1 cellular context compared by ENCODE assay signal in the genomic region with DNA sequence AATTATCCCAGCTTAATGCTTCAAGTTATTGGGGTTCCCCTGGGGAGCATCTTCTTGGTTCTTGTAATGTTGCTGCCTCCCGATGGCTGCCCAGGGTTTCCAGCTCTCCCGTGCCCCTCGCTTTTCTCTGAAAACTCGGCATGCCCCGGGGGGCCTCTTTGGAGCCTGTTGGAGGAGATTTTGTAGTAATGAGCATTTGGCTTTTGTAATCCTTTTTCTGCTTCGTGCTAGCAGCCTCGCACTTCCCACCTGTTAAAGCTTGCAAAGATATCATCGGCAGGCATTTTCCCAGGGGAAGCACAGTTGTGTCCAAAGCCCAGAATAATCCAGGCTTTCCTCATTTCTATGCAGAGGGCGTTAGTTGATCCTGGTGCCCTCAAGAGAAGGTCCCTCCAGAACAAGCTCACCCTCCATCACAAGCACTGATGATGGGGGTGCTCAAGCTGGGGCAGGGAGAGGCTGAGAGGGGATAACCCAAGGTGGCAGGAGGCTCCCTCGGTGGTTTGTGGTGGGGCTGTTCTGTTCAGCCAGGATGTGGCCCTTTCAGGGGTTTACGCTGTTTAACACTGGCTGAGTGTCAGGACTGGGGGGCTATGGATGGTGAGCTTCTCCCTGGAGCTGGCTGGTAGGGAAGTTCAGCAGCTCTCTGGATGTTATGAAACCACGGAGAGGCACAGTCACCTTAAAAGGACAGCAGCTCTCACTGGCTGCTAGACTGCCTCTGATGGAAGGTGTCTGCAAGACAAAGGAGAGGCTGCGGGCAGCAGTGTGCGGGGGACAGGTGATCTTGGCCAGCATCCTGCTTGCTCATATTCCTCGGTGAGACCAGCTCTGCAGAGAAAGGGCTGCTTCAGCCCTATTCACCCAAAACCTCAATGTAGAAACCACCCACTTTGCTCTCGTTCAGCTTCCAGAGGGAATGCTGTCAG.
TF ChIP-seq lines count a peak whose summit lies in the region.

No MANE protein-coding gene starts in this region.

TF ChIP-seq in WTC11, 78 proteins besides CTCF, POLR2A, EP300 and RAD21 (continued from another document):
- TF ChIP-seq, protein P1, sequence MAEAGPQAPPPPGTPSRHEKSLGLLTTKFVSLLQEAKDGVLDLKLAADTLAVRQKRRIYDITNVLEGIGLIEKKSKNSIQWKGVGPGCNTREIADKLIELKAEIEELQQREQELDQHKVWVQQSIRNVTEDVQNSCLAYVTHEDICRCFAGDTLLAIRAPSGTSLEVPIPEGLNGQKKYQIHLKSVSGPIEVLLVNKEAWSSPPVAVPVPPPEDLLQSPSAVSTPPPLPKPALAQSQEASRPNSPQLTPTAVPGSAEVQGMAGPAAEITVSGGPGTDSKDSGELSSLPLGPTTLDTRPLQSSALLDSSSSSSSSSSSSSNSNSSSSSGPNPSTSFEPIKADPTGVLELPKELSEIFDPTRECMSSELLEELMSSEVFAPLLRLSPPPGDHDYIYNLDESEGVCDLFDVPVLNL (CRISPR knock-in tag; IDR thresholded peaks at IDR 0.05; ENCODE audit: borderline replicate concordance, low read depth): no peak
- TF ChIP-seq TCF7 (CRISPR knock-in tag; IDR thresholded peaks at IDR 0.05; ENCODE audit: low read depth) (no peak), AFF4 (CRISPR knock-in tag; IDR thresholded peaks at IDR 0.05; ENCODE audit: borderline replicate concordance) (no peak), MLX (CRISPR knock-in tag; IDR thresholded peaks at IDR 0.05) (no peak), ATF2 (CRISPR knock-in tag; IDR thresholded peaks at IDR 0.05; ENCODE audit: borderline replicate concordance, low read depth) (no peak), ZNF396 (CRISPR knock-in tag; IDR thresholded peaks at IDR 0.05; ENCODE audit: borderline replicate concordance) (no peak), RELA (CRISPR knock-in tag; IDR thresholded peaks at IDR 0.05; ENCODE audit: borderline replicate concordance) (no peak), ETV6 (CRISPR knock-in tag; IDR thresholded peaks at IDR 0.05) (no peak), ZNF317 (CRISPR knock-in tag; IDR thresholded peaks at IDR 0.05; ENCODE audit: borderline replicate concordance, low read depth) (no peak), NR3C1 (CRISPR knock-in tag; conservative IDR thresholded peaks at IDR 0.05; ENCODE audit: low read depth) (no peak), JUN (CRISPR knock-in tag; IDR thresholded peaks at IDR 0.05) (no peak), SP1 (CRISPR knock-in tag; conservative IDR thresholded peaks at IDR 0.05) (no peak), ZNF416 (CRISPR knock-in tag; IDR thresholded peaks at IDR 0.05) (no peak), ZNF138 (CRISPR knock-in tag; conservative IDR thresholded peaks at IDR 0.05) (no peak), OVOL2 (CRISPR knock-in tag; IDR thresholded peaks at IDR 0.05; ENCODE audit: borderline replicate concordance) (no peak), MYBL2 (CRISPR knock-in tag; IDR thresholded peaks at IDR 0.05) (no peak)
- TF ChIP-seq, protein P2, sequence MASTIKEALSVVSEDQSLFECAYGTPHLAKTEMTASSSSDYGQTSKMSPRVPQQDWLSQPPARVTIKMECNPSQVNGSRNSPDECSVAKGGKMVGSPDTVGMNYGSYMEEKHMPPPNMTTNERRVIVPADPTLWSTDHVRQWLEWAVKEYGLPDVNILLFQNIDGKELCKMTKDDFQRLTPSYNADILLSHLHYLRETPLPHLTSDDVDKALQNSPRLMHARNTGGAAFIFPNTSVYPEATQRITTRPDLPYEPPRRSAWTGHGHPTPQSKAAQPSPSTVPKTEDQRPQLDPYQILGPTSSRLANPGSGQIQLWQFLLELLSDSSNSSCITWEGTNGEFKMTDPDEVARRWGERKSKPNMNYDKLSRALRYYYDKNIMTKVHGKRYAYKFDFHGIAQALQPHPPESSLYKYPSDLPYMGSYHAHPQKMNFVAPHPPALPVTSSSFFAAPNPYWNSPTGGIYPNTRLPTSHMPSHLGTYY (CRISPR knock-in tag; IDR thresholded peaks at IDR 0.05): no peak
- TF ChIP-seq, protein P3, sequence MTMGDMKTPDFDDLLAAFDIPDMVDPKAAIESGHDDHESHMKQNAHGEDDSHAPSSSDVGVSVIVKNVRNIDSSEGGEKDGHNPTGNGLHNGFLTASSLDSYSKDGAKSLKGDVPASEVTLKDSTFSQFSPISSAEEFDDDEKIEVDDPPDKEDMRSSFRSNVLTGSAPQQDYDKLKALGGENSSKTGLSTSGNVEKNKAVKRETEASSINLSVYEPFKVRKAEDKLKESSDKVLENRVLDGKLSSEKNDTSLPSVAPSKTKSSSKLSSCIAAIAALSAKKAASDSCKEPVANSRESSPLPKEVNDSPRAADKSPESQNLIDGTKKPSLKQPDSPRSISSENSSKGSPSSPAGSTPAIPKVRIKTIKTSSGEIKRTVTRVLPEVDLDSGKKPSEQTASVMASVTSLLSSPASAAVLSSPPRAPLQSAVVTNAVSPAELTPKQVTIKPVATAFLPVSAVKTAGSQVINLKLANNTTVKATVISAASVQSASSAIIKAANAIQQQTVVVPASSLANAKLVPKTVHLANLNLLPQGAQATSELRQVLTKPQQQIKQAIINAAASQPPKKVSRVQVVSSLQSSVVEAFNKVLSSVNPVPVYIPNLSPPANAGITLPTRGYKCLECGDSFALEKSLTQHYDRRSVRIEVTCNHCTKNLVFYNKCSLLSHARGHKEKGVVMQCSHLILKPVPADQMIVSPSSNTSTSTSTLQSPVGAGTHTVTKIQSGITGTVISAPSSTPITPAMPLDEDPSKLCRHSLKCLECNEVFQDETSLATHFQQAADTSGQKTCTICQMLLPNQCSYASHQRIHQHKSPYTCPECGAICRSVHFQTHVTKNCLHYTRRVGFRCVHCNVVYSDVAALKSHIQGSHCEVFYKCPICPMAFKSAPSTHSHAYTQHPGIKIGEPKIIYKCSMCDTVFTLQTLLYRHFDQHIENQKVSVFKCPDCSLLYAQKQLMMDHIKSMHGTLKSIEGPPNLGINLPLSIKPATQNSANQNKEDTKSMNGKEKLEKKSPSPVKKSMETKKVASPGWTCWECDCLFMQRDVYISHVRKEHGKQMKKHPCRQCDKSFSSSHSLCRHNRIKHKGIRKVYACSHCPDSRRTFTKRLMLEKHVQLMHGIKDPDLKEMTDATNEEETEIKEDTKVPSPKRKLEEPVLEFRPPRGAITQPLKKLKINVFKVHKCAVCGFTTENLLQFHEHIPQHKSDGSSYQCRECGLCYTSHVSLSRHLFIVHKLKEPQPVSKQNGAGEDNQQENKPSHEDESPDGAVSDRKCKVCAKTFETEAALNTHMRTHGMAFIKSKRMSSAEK (CRISPR knock-in tag; IDR thresholded peaks at IDR 0.05; ENCODE audit: borderline replicate concordance): no peak
TF ChIP-seq in WTC11: peak in this region for 0.
